Comparison of ENCODE assay signal across 5 cellular contexts in the genomic region with DNA sequence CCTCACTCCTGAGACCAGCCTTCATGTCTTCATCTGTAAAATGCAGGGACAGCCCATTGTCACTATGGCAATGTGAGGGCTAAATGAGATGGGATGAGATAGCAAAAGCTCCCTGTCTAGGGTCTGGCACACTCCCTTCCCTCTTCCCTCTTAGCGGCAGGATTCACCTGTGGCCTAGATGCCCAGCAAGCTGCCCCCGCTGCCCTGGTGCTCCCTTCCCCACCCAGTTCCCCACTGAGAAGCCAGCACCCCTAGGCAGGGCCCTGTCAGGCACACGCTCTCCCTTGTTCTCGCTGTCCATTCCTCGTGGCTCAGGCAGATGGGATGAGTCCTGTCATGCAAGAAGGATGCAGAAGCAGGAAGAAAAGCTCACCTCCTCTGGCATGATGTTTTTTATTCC.
"Had no signal": no experiment of that assay in that cellular context is flagged by ENCODE, and none has a peak within 500 bp of the region (broad histone marks: within the 10 kb centered on the region; RNA-seq: fewer than 3 reads in every experiment).

No MANE protein-coding gene starts in this region.

- H3K27ac Mint-ChIP-seq: GM23338 had no signal

- H3K4me3 Mint-ChIP-seq: GM23338, H9 had no signal

- DNase-seq: H9, HCEC 1CT, IMR-90 had no signal

- H3K4me1 Mint-ChIP-seq: GM23338 had no signal

- H3K4me3 ChIP-seq: GM23338, K562 had no signal

- H3K9me3 Mint-ChIP-seq: GM23338 had no signal
